ENCODE assay signal across 9 cellular contexts in genomic region chr6:166007349-166008263, GRCh38.
DNase-seq lines count a peak whose midpoint lies in the region; ATAC-seq and TF ChIP-seq lines count a peak whose summit lies in the region.
"Had no signal": no experiment of that assay in that cellular context is flagged by ENCODE, and none has a peak within 500 bp of the region (broad histone marks: within the 10 kb centered on the region; RNA-seq: fewer than 3 reads in every experiment).

No MANE protein-coding gene starts in this region.

- no peak for TF ChIP-seq CTCF in tibial artery (IDR thresholded peaks at IDR 0.05)
- TF ChIP-seq CTCF in omental fat pad (IDR thresholded peaks at IDR 0.05), result no peak

- H3K27ac ChIP-seq in tibial artery, result no peak overlapping the region

- no peaks in the 10 kb centered on the region for H3K9me3 ChIP-seq in tibial artery
- H3K9me3 ChIP-seq: tibial nerve had no signal

- H3K4me1 ChIP-seq in tibial artery, result peaks cover 0 to 42% (median 35%) of the 10 kb centered on the region in 4 donors

- no peaks in the 10 kb centered on the region for H3K36me3 ChIP-seq in tibial artery
- H3K36me3 ChIP-seq: tibial nerve had no signal

- H3K27me3 ChIP-seq in tibial artery, result peaks cover 0 to 61% of the 10 kb centered on the region in 2 donors

- intact Hi-C loops in tibial artery (cut with DNase I; ENCODE audit: low total_unique reads), result no loop called here

- ATAC-seq in omental fat pad (ENCODE audit: low FRiP score), result no peak

- DNase-seq in NCI-H748 (lab: John Stamatoyannopoulos, UW; ENCODE audit: unreplicated experiment) (peak; percentile 36), NCI-H748 treated with DMSO at 0.1 percent for 48 hours (lab: John Stamatoyannopoulos, UW) (no peak), cerebellar cortex (ENCODE audit: low spot score) (peak; percentile 61), medulla oblongata (ENCODE audit: extremely low spot score) (peak; percentile 27), tibial artery (peak; percentile 49 to 82), omental fat pad (ENCODE audit: low spot score) (no peak), NCI-H2171 treated with DMSO at 0.1 percent for 48 hours (lab: John Stamatoyannopoulos, UW) (no peak)
- no peak for DNase-seq in stimulated activated CD4-positive, alpha-beta T cell treated with anti-CD3 and anti-CD28 coated beads, Interleukin-1b, Interleukin-23, amount 100 ng/mL, for 48 hours

- H3K4me3 ChIP-seq in tibial artery, result no peak overlapping the region

Comparison
In these comparisons a context has a peak if more than half of its experiments do, and no peak if none do; other contexts are left out.
1. DNase-seq: peak in NCI-H748 (single experiment), cerebellar cortex (single experiment), medulla oblongata (single experiment) and tibial artery (2 of 2); none in NCI-H748 treated with DMSO at 0.1 percent for 48 hours (single experiment), omental fat pad (single experiment), NCI-H2171 treated with DMSO at 0.1 percent for 48 hours (single experiment) and stimulated activated CD4-positive, alpha-beta T cell treated with anti-CD3 and anti-CD28 coated beads, Interleukin-1b, Interleukin-23, amount 100 ng/mL, for 48 hours (single experiment).